Comparison of ENCODE assay signal across 23 cellular contexts in the genomic region with DNA sequence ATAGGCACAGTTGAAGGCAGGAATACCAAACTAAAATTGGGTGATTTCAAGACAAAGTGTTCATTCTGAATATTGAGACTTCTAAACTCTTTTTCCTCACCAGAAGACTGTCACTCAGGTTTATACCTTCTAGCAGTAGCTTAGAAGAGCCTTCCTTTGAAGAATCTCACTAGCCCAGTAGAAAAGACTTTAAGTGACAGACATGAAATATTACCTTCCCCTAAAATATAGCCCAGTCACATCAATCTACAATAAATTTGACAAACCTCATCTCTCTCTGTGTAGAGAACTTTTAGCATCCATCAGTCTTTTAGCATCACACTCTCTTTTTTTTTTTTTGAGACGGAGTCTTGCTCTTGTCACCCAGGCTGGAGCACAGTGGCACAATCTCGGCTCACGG.
DNase-seq lines count a peak whose midpoint lies in the region; ATAC-seq, FAIRE-seq and TF ChIP-seq lines count a peak whose summit lies in the region.
"Had no signal": no experiment of that assay in that cellular context is flagged by ENCODE, and none has a peak within 500 bp of the region (broad histone marks: within the 10 kb centered on the region; RNA-seq: fewer than 3 reads in every experiment).

No MANE protein-coding gene starts in this region.

- TF ChIP-seq EP300 in GM12878 (IDR thresholded peaks at IDR 0.05; ENCODE audit: borderline replicate concordance in 1 of 2, control insufficient read depth in 1 of 2, low read depth in 2 of 2, low read length in 2 of 2), result no peak

- in situ Hi-C loops in GM12878 (cut with MboI), result no loop called here

- no peaks in the 10 kb centered on the region for H3K27me3 ChIP-seq in CD4-positive, CD25-positive, alpha-beta regulatory T cell (ENCODE audit: control insufficient read depth, insufficient read depth, low read length)
- H3K27me3 ChIP-seq in CD8-positive, alpha-beta T cell (ENCODE audit: insufficient read depth, low read length), result no peaks in the 10 kb centered on the region
- H3K27me3 ChIP-seq in GM12878 (replicated peaks in 1 of 2; ENCODE audit: control insufficient read depth in 2 of 2, insufficient read depth in 2 of 2, low read length in 1 of 2) (no peaks in the 10 kb centered on the region), hepatocyte (no peaks in the 10 kb centered on the region)
- H3K27me3 ChIP-seq: MG63 had no signal

- CTCF ChIA-PET in CD8-positive, alpha-beta T cell (lab: Charles Lee), result interaction anchor here (1.0 to 1.4 kb wide), 4 partner anchors 15 to 334 kb away, joined by 3 to 7 read pairs (median 4); no protein-coding TSS in a partner anchor
- CTCF ChIA-PET in GM12878 (lab: Yijun Ruan, JAX), result interaction anchor here (0.6 to 5.4 kb wide), 3 partner anchors 16 to 331 kb away, joined by 3 to 21 read pairs (median 6); no protein-coding TSS in a partner anchor

- no peak for TF ChIP-seq POLR2A in GM12878 (IDR thresholded peaks at IDR 0.05; ENCODE audit: low read depth, low read length)

- H3K4me2 ChIP-seq in GM12878 (ENCODE audit: control insufficient read depth, insufficient read depth), result no peak overlapping the region
- no peak overlapping the region for H3K4me2 ChIP-seq in hepatocyte
- H3K4me2 ChIP-seq: SK-N-SH had no signal

- no peak overlapping the region for H2AFZ ChIP-seq in GM12878 (ENCODE audit: control insufficient read depth, low read depth, low read length)
- H2AFZ ChIP-seq in hepatocyte, result no peak overlapping the region

- SMC1A ChIA-PET in GM12878 (lab: Charles Lee; ENCODE audit: uncharacterized antibody, unreplicated experiment), result interaction anchor here (0.7 to 1.5 kb wide), 4 partner anchors 16 to 152 kb away, joined by 3 to 5 read pairs (median 4); no protein-coding TSS in a partner anchor

- no peak overlapping the region for H3K27ac ChIP-seq in CD4-positive, CD25-positive, alpha-beta regulatory T cell (ENCODE audit: insufficient read depth, low read length, poor library complexity, severe bottlenecking)
- H3K27ac ChIP-seq in CD8-positive, alpha-beta T cell (ENCODE audit: low read depth, low read length), result no peak overlapping the region
- no peak overlapping the region for H3K27ac ChIP-seq in GM12878 (ENCODE audit: control insufficient read depth, insufficient read depth)
- no peak overlapping the region for H3K27ac ChIP-seq in hepatocyte
- H3K27ac ChIP-seq: C4-2B had no signal

- no TSS peak for BruUV-seq in GM12878 (replicated peaks; lab: Mats Ljungman, UMichigan)

- no peak for TF ChIP-seq RAD21 in GM12878 (IDR thresholded peaks at IDR 0.05; ENCODE audit: insufficient read depth, low read depth, low read length)

- no peak for DNase-seq in CD4-positive, CD25-positive, alpha-beta regulatory T cell
- no peak for DNase-seq in CD8-positive, alpha-beta T cell
- no peak for DNase-seq in GM12878 (ENCODE audit: low read depth, low spot score)
- no peak for DNase-seq in naive thymus-derived CD8-positive, alpha-beta T cell
- DNase-seq in activated gamma-delta T cell treated with Interleukin-2 at 50 U/mL for 16 hours, result no peak
- no peak for DNase-seq in activated effector memory CD4-positive, alpha-beta T cell treated with anti-CD3 and anti-CD28 coated beads, Interleukin-2, amount 50 U/mL, for 16 hours
- DNase-seq in hepatocyte (ENCODE audit: low spot score), result no peak
- DNase-seq: COR-L47; DMS53; GOT3; HFFc6; KG1; MG63; NCI-H2029; NCI-H446; NCI-H526; NCI-H82; NK-92 treated with Interleukin-12 subunit alpha and Interleukin-12 subunit beta, amount 100 ng/mL, for 24 hours; PC-3; SK-N-SH had no signal

- peaks cover 38% of the 10 kb centered on the region for H3K36me3 Mint-ChIP-seq in CD4-positive, CD25-positive, alpha-beta regulatory T cell
- peaks cover 75% of the 10 kb centered on the region for H3K36me3 Mint-ChIP-seq in CD8-positive, alpha-beta T cell
- H3K36me3 Mint-ChIP-seq in naive thymus-derived CD8-positive, alpha-beta T cell, result peaks cover 0 to 83% (median 29%) of the 10 kb centered on the region in 3 donors

- no peak overlapping the region for H3K4me3 ChIP-seq in CD4-positive, CD25-positive, alpha-beta regulatory T cell (ENCODE audit: low read depth, low read length)
- no peak overlapping the region for H3K4me3 ChIP-seq in CD8-positive, alpha-beta T cell (ENCODE audit: low read depth, low read length)
- H3K4me3 ChIP-seq in GM12878 (no peak overlapping the region), hepatocyte (no peak overlapping the region)
- H3K4me3 ChIP-seq: HAP-1, MG63 had no signal

- H3K27ac Mint-ChIP-seq in CD4-positive, CD25-positive, alpha-beta regulatory T cell, result peak overlapping the region; percentile 23 to 57 (median 56)
- peak overlapping the region; percentile 60 for H3K27ac Mint-ChIP-seq in CD8-positive, alpha-beta T cell
- H3K27ac Mint-ChIP-seq in naive thymus-derived CD8-positive, alpha-beta T cell, result peak overlapping the region in 7 of 10 donors; percentile 17 to 86 (median 37)
- H3K27ac Mint-ChIP-seq: B cell, HFFc6 had no signal

- H3K9me2 ChIP-seq in hepatocyte (replicated peaks; ENCODE audit: insufficient read depth), result no peaks in the 10 kb centered on the region
- H3K9me2 ChIP-seq: SK-N-SH had no signal

- H3K27me3 Mint-ChIP-seq in CD4-positive, CD25-positive, alpha-beta regulatory T cell, result no peaks in the 10 kb centered on the region
- no peaks in the 10 kb centered on the region for H3K27me3 Mint-ChIP-seq in CD8-positive, alpha-beta T cell (ENCODE audit: low read depth)
- H3K27me3 Mint-ChIP-seq in naive thymus-derived CD8-positive, alpha-beta T cell, result no peaks in the 10 kb centered on the region
- H3K27me3 Mint-ChIP-seq: B cell had no signal

- intact Hi-C loops in CD8-positive, alpha-beta T cell (cut with DNase I, micrococcal nuclease), result no loop called here
- intact Hi-C loops in GM12878 (cut with micrococcal nuclease; ENCODE audit: unreplicated experiment), result no loop called here

- RAD21 ChIA-PET in GM12878 (lab: Charles Lee; ENCODE audit: unreplicated experiment), result interaction anchor here (1.1 to 1.8 kb wide), 3 partner anchors 16 to 309 kb away, joined by 3 to 4 read pairs (median 3); no protein-coding TSS in a partner anchor

- peak overlapping the region in 1 of 4 donors; percentile 32 for H3K4me3 Mint-ChIP-seq in CD4-positive, CD25-positive, alpha-beta regulatory T cell
- no peak overlapping the region for H3K4me3 Mint-ChIP-seq in CD8-positive, alpha-beta T cell
- no peak overlapping the region for H3K4me3 Mint-ChIP-seq in naive thymus-derived CD8-positive, alpha-beta T cell
- H3K4me3 Mint-ChIP-seq: B cell, HFFc6 had no signal

- 94% methylated on average over 3 of the region's 3 CpGs for WGBS in GM12878 (ENCODE audit: insufficient coverage, insufficient replicate concordance, low lambda C conversion rate, missing lambda C conversion rate)
- WGBS in hepatocyte (ENCODE audit: low lambda C conversion rate, missing lambda C conversion rate), result 91% methylated on average over 3 of the region's 3 CpGs

- no peaks in the 10 kb centered on the region for H3K9me3 ChIP-seq in CD4-positive, CD25-positive, alpha-beta regulatory T cell (ENCODE audit: control insufficient read depth in 2 of 2, low read length in 2 of 2)
- no peaks in the 10 kb centered on the region for H3K9me3 ChIP-seq in CD8-positive, alpha-beta T cell (ENCODE audit: low read length)
- H3K9me3 ChIP-seq in GM12878 (replicated peaks; ENCODE audit: control insufficient read depth, insufficient read depth, low read length), result no peaks in the 10 kb centered on the region
- no peaks in the 10 kb centered on the region for H3K9me3 ChIP-seq in hepatocyte (ENCODE audit: low read depth)
- H3K9me3 ChIP-seq: HAP-1, MG63, SK-N-SH had no signal

- TF ChIP-seq CTCF in CD8-positive, alpha-beta T cell (IDR thresholded peaks at IDR 0.05), result no peak
- no peak for TF ChIP-seq CTCF in GM12878 (IDR thresholded peaks at IDR 0.05 in 2 of 3, conservative IDR thresholded peaks at IDR 0.05 in 1 of 3; ENCODE audit: control insufficient read depth in 2 of 3, extremely low read depth in 1 of 3, insufficient read depth in 1 of 3, low read depth in 3 of 3, low read length in 3 of 3)
- TF ChIP-seq CTCF in hepatocyte (IDR thresholded peaks at IDR 0.05; ENCODE audit: poor library complexity), result no peak

- no peaks in the 10 kb centered on the region for H3K4me1 ChIP-seq in CD4-positive, CD25-positive, alpha-beta regulatory T cell (ENCODE audit: control insufficient read depth, insufficient read depth, low read length, poor library complexity, severe bottlenecking)
- no peaks in the 10 kb centered on the region for H3K4me1 ChIP-seq in CD8-positive, alpha-beta T cell (ENCODE audit: insufficient read depth, low read length)
- H3K4me1 ChIP-seq in GM12878 (ENCODE audit: control insufficient read depth, insufficient read depth, low read length), result no peaks in the 10 kb centered on the region
- no peaks in the 10 kb centered on the region for H3K4me1 ChIP-seq in hepatocyte (ENCODE audit: insufficient read depth)
- H3K4me1 ChIP-seq: HAP-1 had no signal

- ATAC-seq in CD4-positive, CD25-positive, alpha-beta regulatory T cell (ENCODE audit: low read depth in 2 of 2), result no peak
- no peak for ATAC-seq in CD8-positive, alpha-beta T cell
- no peak for ATAC-seq in GM12878
- ATAC-seq in naive thymus-derived CD8-positive, alpha-beta T cell, result no peak
- ATAC-seq: PC-3 had no signal

- H3K9me3 Mint-ChIP-seq in CD4-positive, CD25-positive, alpha-beta regulatory T cell, result no peaks in the 10 kb centered on the region
- H3K9me3 Mint-ChIP-seq in CD8-positive, alpha-beta T cell, result no peaks in the 10 kb centered on the region
- no peaks in the 10 kb centered on the region for H3K9me3 Mint-ChIP-seq in naive thymus-derived CD8-positive, alpha-beta T cell
- H3K9me3 Mint-ChIP-seq: HFFc6 had no signal

- H4K20me1 ChIP-seq in GM12878 (ENCODE audit: control insufficient read depth, insufficient read depth) (no peaks in the 10 kb centered on the region), hepatocyte (ENCODE audit: insufficient read depth, poor library complexity, severe bottlenecking) (no peaks in the 10 kb centered on the region)

- H3K4me1 Mint-ChIP-seq in CD4-positive, CD25-positive, alpha-beta regulatory T cell, result peaks cover 0 to 17% (median 6%) of the 10 kb centered on the region in 4 donors
- H3K4me1 Mint-ChIP-seq in CD8-positive, alpha-beta T cell (ENCODE audit: low read depth), result peaks cover 6% of the 10 kb centered on the region
- peaks cover 0 to 8% (median 5%) of the 10 kb centered on the region in 4 donors for H3K4me1 Mint-ChIP-seq in naive thymus-derived CD8-positive, alpha-beta T cell

- POLR2A ChIA-PET in CD8-positive, alpha-beta T cell (lab: Charles Lee), result no interaction called here
- POLR2A ChIA-PET in GM12878 (lab: Charles Lee), result interaction anchor here (0.7 kb wide), 1 partner anchor 192 kb away, joined by 5 read pairs; no protein-coding TSS in a partner anchor
- POLR2A ChIA-PET in naive thymus-derived CD8-positive, alpha-beta T cell (lab: Charles Lee), result interaction anchor here (0.9 kb wide), 1 partner anchor 26 kb away, joined by 3 read pairs; no protein-coding TSS in a partner anchor

- no peak overlapping the region for H3K9ac ChIP-seq in GM12878 (ENCODE audit: control insufficient read depth, insufficient read depth, low read length)
- H3K9ac ChIP-seq: SK-N-SH had no signal

- H3K79me2 ChIP-seq in GM12878 (ENCODE audit: control insufficient read depth, insufficient read depth, low read length) (no peaks in the 10 kb centered on the region), hepatocyte (no peaks in the 10 kb centered on the region)

- peaks cover 57% of the 10 kb centered on the region for H3K36me3 ChIP-seq in CD4-positive, CD25-positive, alpha-beta regulatory T cell (ENCODE audit: control insufficient read depth, insufficient read depth, low read length)
- H3K36me3 ChIP-seq in CD8-positive, alpha-beta T cell (ENCODE audit: insufficient read depth, low read length), result peaks cover 37% of the 10 kb centered on the region
- H3K36me3 ChIP-seq in GM12878 (ENCODE audit: control insufficient read depth in 2 of 2, insufficient read depth in 2 of 2, low read length in 1 of 2), result peaks cover 3 to 16% of the 10 kb centered on the region in 2 experiments; a peak in 3 of 4 replicates
- H3K36me3 ChIP-seq in hepatocyte (replicated peaks; ENCODE audit: insufficient read depth, low read depth), result no peaks in the 10 kb centered on the region

- FAIRE-seq in GM12878 (lab: Jason Lieb, UNC), result peak; percentile 7
